22 cellular contexts compared by ENCODE assay signal in the genomic region with DNA sequence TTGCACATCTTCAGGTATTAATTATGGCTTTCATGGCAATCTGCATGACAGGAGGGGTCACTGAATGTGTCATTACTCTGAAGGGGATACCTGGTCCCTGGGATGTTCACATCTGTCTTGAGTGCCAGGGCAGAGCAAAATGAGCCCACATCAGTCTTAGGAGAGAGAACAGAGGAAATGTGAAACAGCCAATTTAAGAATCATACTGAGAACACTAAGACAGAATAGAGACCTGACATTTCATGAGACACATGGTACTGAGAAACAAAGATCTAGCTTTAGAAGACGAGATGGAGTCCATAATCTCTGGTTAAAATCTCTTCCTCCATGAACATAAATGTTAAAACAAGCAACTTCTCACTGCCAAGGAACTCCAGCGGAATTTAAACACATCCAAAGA. TPM values are rescaled to one million over a fixed set of nuclear protein-coding genes. Genes with fewer than 3 reads are reported as not detected.
DNase-seq lines count a peak whose midpoint lies in the region; ATAC-seq lines count a peak whose summit lies in the region.
"Had no signal": no experiment of that assay in that cellular context is flagged by ENCODE, and none has a peak within 500 bp of the region (broad histone marks: within the 10 kb centered on the region; RNA-seq: fewer than 3 reads in every experiment).

No MANE protein-coding gene starts in this region.

- H3K27ac Mint-ChIP-seq in activated CD4-positive, alpha-beta T cell treated with anti-CD3 and anti-CD28 coated beads for 36 hours, result peak overlapping the region; percentile 18
- H3K27ac Mint-ChIP-seq: CD4-positive, alpha-beta memory T cell; CD4-positive, CD25-positive, alpha-beta regulatory T cell; CD8-positive, alpha-beta memory T cell had no signal

- no peaks in the 10 kb centered on the region for H3K9me3 Mint-ChIP-seq in activated CD4-positive, alpha-beta T cell treated with anti-CD3 and anti-CD28 coated beads for 36 hours (ENCODE audit: low read depth)
- H3K9me3 Mint-ChIP-seq: CD14-positive monocyte had no signal

- intact Hi-C loops in activated CD4-positive, alpha-beta T cell treated with anti-CD3 and anti-CD28 coated beads for 36 hours (cut with DNase I, micrococcal nuclease), result no loop called here

- H3K27me3 Mint-ChIP-seq in activated CD4-positive, alpha-beta T cell treated with anti-CD3 and anti-CD28 coated beads for 36 hours, result no peaks in the 10 kb centered on the region
- H3K27me3 Mint-ChIP-seq: CD4-positive, CD25-positive, alpha-beta regulatory T cell; CD8-positive, alpha-beta memory T cell had no signal

- CTCF ChIA-PET in activated CD4-positive, alpha-beta T cell treated with anti-CD3 and anti-CD28 coated beads for 36 hours (lab: Charles Lee), result no interaction called here

- H3K36me3 Mint-ChIP-seq in activated CD4-positive, alpha-beta T cell treated with anti-CD3 and anti-CD28 coated beads for 36 hours (ENCODE audit: low read depth), result no peaks in the 10 kb centered on the region
- H3K36me3 Mint-ChIP-seq: CD14-positive monocyte; CD4-positive, alpha-beta memory T cell; CD4-positive, CD25-positive, alpha-beta regulatory T cell; CD8-positive, alpha-beta memory T cell had no signal

- POLR2A ChIA-PET in activated CD4-positive, alpha-beta T cell treated with anti-CD3 and anti-CD28 coated beads for 36 hours (lab: Charles Lee), result no interaction called here

- H3K4me1 Mint-ChIP-seq in activated CD4-positive, alpha-beta T cell treated with anti-CD3 and anti-CD28 coated beads for 36 hours, result peaks cover 3% of the 10 kb centered on the region
- H3K4me1 Mint-ChIP-seq: CD14-positive monocyte; CD4-positive, alpha-beta memory T cell; CD4-positive, CD25-positive, alpha-beta regulatory T cell; CD8-positive, alpha-beta memory T cell had no signal

- no peak overlapping the region for H3K4me3 Mint-ChIP-seq in activated CD4-positive, alpha-beta T cell treated with anti-CD3 and anti-CD28 coated beads for 36 hours
- H3K4me3 Mint-ChIP-seq: CD14-positive monocyte; CD4-positive, CD25-positive, alpha-beta regulatory T cell; CD8-positive, alpha-beta memory T cell had no signal

- no peak for DNase-seq in activated CD4-positive, alpha-beta T cell treated with anti-CD3 and anti-CD28 coated beads for 36 hours
- no peak for DNase-seq in activated CD4-positive, alpha-beta T cell treated with anti-CD3 and anti-CD28 coated beads, Interleukin-2, amount 50 U/mL, for 4 hours
- DNase-seq in NCI-H69 (lab: John Stamatoyannopoulos, UW), result peak; percentile 9
- DNase-seq in stimulated activated CD4-positive, alpha-beta T cell treated with anti-CD3 and anti-CD28 coated beads, Interleukin-4, amount 100 ng/mL, for 4 hours, result no peak
- no peak for DNase-seq in iPS-NIHi11 (ENCODE audit: low spot score)
- DNase-seq: 8988T; ACHN; BE2C; C1 segment of cervical spinal cord; CD4-positive, alpha-beta memory T cell; CD4-positive, CD25-positive, alpha-beta regulatory T cell; CD8-positive, alpha-beta memory T cell; COR-L47; DMS 273 treated with DMSO at 0.1 percent for 48 hours; DMS153; DMS53; DMS79; DND-41; EL; GDM1 had no signal

- peak; percentile 42 for ATAC-seq in activated CD4-positive, alpha-beta T cell treated with anti-CD3 and anti-CD28 coated beads for 36 hours
- ATAC-seq: GM12878 had no signal

RNA-seq across cellular contexts. Expression of a gene that starts 34.1 kb away (rescaled TPM):
- total RNA-seq in activated CD4-positive, alpha-beta T cell treated with anti-CD3 and anti-CD28 coated beads for 36 hours, result under 1 TPM; 0.47 to 0.69 TPM
